ENCODE assay signal across 18 cellular contexts in genomic region chr17:16881239-16881924, GRCh38.
DNase-seq lines count a peak whose midpoint lies in the region; ATAC-seq and TF ChIP-seq lines count a peak whose summit lies in the region.
"Had no signal": no experiment of that assay in that cellular context is flagged by ENCODE, and none has a peak within 500 bp of the region (broad histone marks: within the 10 kb centered on the region; RNA-seq: fewer than 3 reads in every experiment).

No MANE protein-coding gene starts in this region.

- no peak for DNase-seq in Right ventricle myocardium inferior (ENCODE audit: missing footprints)
- no peak for DNase-seq in left cardiac atrium
- DNase-seq in islet precursor cell, result peak; percentile 47
- peak; percentile 40 for DNase-seq in spleen
- no peak for DNase-seq in HEK293T (ENCODE audit: extremely low spot score)
- DNase-seq in activated CD4-positive, alpha-beta T cell treated with anti-CD3 and anti-CD28 coated beads, Interleukin-2, amount 50 U/mL, for 48 hours, result no peak
- DNase-seq: 8988T; AML-193; Caco-2; CD8-positive, alpha-beta memory T cell; DND-41; GDM1; GOT3; HCEC 1CT; IMR-90 had no signal

- POLR2A ChIA-PET in HEK293T (lab: Yijun Ruan, JAX), result no interaction called here

- CTCF ChIA-PET in HEK293T (lab: Yijun Ruan, JAX), result no interaction called here

- 86 to 100% (median 95%) methylated on average over 2 to 9 of the region's 9 CpGs for WGBS in spleen, 5 donors

- no peaks in the 10 kb centered on the region for H3K36me3 ChIP-seq in spleen
- H3K36me3 ChIP-seq: BLaER1 had no signal

- peaks cover 0 to 7% (median 0%) of the 10 kb centered on the region in 8 donors for H3K9me3 ChIP-seq in spleen

- ATAC-seq in Right ventricle myocardium inferior (peak; percentile 39), left cardiac atrium (no peak), HG02938 (IDR thresholded peaks at IDR 0.05; ENCODE audit: unreplicated experiment) (no peak)

- TF ChIP-seq POLR2A in spleen (IDR thresholded peaks at IDR 0.05), result no peak

- intact Hi-C loops in Right ventricle myocardium inferior (cut with DNase I) (no loop called here), left cardiac atrium (cut with DNase I) (no loop called here), spleen (cut with DNase I; ENCODE audit: low total_unique reads) (no loop called here)

- no peak overlapping the region for H3K27ac ChIP-seq in spleen
- H3K27ac ChIP-seq: BLaER1, HL-60 had no signal

- no peak for TF ChIP-seq CTCF in spleen (IDR thresholded peaks at IDR 0.05 in 8 of 11, conservative IDR thresholded peaks at IDR 0.05 in 3 of 11)

- H3K4me1 ChIP-seq in spleen, result no peaks in the 10 kb centered on the region
- H3K4me1 ChIP-seq: Caco-2 had no signal

- no peak overlapping the region for H3K4me3 ChIP-seq in spleen
- H3K4me3 ChIP-seq: BLaER1 had no signal

- peaks cover 0 to 16% (median 0%) of the 10 kb centered on the region in 7 donors for H3K27me3 ChIP-seq in spleen (replicated peaks in 1 of 7)
- H3K27me3 ChIP-seq: BLaER1 had no signal

TF ChIP-seq in HEK293T, 16 proteins besides CTCF, POLR2A, EP300 and RAD21:
- TF ChIP-seq NFRKB (IDR thresholded peaks at IDR 0.05) (no peak), HDGF (IDR thresholded peaks at IDR 0.05; ENCODE audit: borderline replicate concordance) (no peak)
- TF ChIP-seq, protein P1, sequence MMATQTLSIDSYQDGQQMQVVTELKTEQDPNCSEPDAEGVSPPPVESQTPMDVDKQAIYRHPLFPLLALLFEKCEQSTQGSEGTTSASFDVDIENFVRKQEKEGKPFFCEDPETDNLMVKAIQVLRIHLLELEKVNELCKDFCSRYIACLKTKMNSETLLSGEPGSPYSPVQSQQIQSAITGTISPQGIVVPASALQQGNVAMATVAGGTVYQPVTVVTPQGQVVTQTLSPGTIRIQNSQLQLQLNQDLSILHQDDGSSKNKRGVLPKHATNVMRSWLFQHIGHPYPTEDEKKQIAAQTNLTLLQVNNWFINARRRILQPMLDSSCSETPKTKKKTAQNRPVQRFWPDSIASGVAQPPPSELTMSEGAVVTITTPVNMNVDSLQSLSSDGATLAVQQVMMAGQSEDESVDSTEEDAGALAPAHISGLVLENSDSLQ (IDR thresholded peaks at IDR 0.05), result no peak

Comparison
In these comparisons a context has a peak if more than half of its experiments do, and no peak if none do; other contexts are left out.
1. DNase-seq: peak in islet precursor cell (single experiment) and spleen (single experiment); none in Right ventricle myocardium inferior (single experiment), left cardiac atrium (single experiment), HEK293T (single experiment) and activated CD4-positive, alpha-beta T cell treated with anti-CD3 and anti-CD28 coated beads, Interleukin-2, amount 50 U/mL, for 48 hours (0 of 2).